ENCODE assay signal across 10 cellular contexts in the genomic region with DNA sequence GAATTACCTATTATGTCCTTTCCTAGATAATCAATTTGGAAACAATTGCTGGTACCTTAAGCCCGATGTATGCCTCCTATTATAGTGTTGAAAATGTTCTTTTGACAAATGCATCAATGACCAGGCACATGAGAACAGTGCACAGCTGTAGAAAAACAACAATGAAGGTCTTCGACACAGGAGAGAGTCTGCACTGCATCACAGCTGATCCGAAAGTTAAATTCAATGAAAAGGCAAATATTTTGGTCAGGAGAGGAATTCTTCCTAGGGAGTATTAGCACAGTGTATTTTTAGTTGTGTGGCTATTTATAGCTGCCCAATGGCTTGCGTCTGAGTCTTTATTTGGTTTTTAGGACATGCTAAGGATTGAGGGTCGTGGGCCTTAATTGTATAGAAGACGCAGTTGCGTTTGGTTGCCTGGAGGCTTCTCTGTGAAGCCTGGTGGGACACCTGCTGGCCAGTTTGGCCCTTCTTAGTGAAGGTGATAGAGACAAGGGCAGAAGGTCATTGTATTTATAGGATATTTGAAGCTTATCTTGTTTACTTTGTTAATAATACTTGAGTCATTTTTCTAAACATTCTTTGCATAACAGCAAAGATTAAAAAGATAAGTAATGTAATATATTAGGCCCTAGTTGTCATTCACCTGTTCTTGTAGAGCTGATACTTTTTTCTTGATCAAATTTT.
DNase-seq lines count a peak whose midpoint lies in the region; ATAC-seq and TF ChIP-seq lines count a peak whose summit lies in the region.
"Had no signal": no experiment of that assay in that cellular context is flagged by ENCODE, and none has a peak within 500 bp of the region (broad histone marks: within the 10 kb centered on the region; RNA-seq: fewer than 3 reads in every experiment).

No MANE protein-coding gene starts in this region.

- H3K79me2 ChIP-seq in PC-3 (ENCODE audit: low read length), result peaks cover 100% of the 10 kb centered on the region

- BruUV-seq in PC-3 (replicated peaks; lab: Mats Ljungman, UMichigan), result no TSS peak

- intact Hi-C loops in PC-3 (cut with micrococcal nuclease), result no loop called here
- intact Hi-C loops in gastrocnemius medialis (cut with DNase I; ENCODE audit: low total_unique reads), result no loop called here

- H3K27ac ChIP-seq in PC-3 (ENCODE audit: low read length) (no peak overlapping the region), gastrocnemius medialis (no peak overlapping the region)
- H3K27ac ChIP-seq: BLaER1 had no signal

- CTCF ChIA-PET in PC-3 (lab: Charles Lee), result interaction anchor here (0.6 kb wide), 1 partner anchor 72 kb away, joined by 4 read pairs; no protein-coding TSS in a partner anchor

- H2AFZ ChIP-seq in PC-3 (ENCODE audit: low read length), result no peak overlapping the region

- H3K4me3 ChIP-seq in PC-3 (ENCODE audit: low read length) (no peak overlapping the region), fibroblast of villous mesenchyme (ENCODE audit: low read depth, low read length) (no peak overlapping the region), gastrocnemius medialis (no peak overlapping the region)
- H3K4me3 ChIP-seq: BLaER1 had no signal

- peak; percentile 47 for DNase-seq in NCI-H82 (lab: John Stamatoyannopoulos, UW)
- DNase-seq in NCI-H82 treated with DMSO at 0.1 percent for 48 hours (lab: John Stamatoyannopoulos, UW; ENCODE audit: unreplicated experiment), result no peak
- peak; percentile 55 for DNase-seq in PC-3
- peak; percentile 26 for DNase-seq in fibroblast of villous mesenchyme (ENCODE audit: low read depth)
- DNase-seq in gastrocnemius medialis, result no peak
- DNase-seq in NK-92 (lab: John Stamatoyannopoulos, UW; ENCODE audit: unreplicated experiment), result no peak
- no peak for DNase-seq in stimulated activated naive CD8-positive, alpha-beta T cell treated with anti-CD3 and anti-CD28 coated beads, Interleukin-15, Interleukin-2, amounts not matched to agents 100 U/mL and 50 U/mL, for 24 hours
- DNase-seq: midbrain had no signal

- H3F3A ChIP-seq in PC-3 (ENCODE audit: low read length, unreplicated experiment), result no peaks in the 10 kb centered on the region

- TF ChIP-seq CTCF in PC-3 (conservative IDR thresholded peaks at IDR 0.05; ENCODE audit: low read depth, low read length) (peak; percentile 77), fibroblast of villous mesenchyme (IDR thresholded peaks at IDR 0.05; ENCODE audit: insufficient read depth, low read depth, low read length) (peak; percentile 47), gastrocnemius medialis (IDR thresholded peaks at IDR 0.05 in 4 of 5, conservative IDR thresholded peaks at IDR 0.05 in 1 of 5) (peak in 4 of 5 experiments; percentile 31 to 61 (median 42))

- POLR2A ChIA-PET in PC-3 (lab: Charles Lee; ENCODE audit: unreplicated experiment), result interaction anchor here (0.6 kb wide), 2 partner anchors 37 to 80 kb away, joined by 3 to 4 read pairs; no protein-coding TSS in a partner anchor

- H3K9me3 ChIP-seq in PC-3 (ENCODE audit: low read length) (0 out of 2 replicates have a peak, but pooled peaks cover 4% of the 10 kb centered on the region), gastrocnemius medialis (no peaks in the 10 kb centered on the region)

- ATAC-seq in PC-3 (peak; percentile 73), gastrocnemius medialis (no peak), HG02610 (IDR thresholded peaks at IDR 0.05; ENCODE audit: unreplicated experiment) (no peak)
- no peak for ATAC-seq in stimulated activated naive CD8-positive, alpha-beta T cell treated with anti-CD3 and anti-CD28 coated beads, Interleukin-15, Interleukin-2, amounts not matched to agents 100 U/mL and 50 U/mL, for 24 hours

- H3K9me2 ChIP-seq in PC-3 (replicated peaks; ENCODE audit: low read length), result no peaks in the 10 kb centered on the region

- H3K36me3 ChIP-seq in PC-3 (ENCODE audit: low read depth, low read length) (no peaks in the 10 kb centered on the region), gastrocnemius medialis (no peaks in the 10 kb centered on the region)

- in situ Hi-C loops in gastrocnemius medialis (cut with MboI; ENCODE audit: low sequenced_read_pairs in 4 of 4), result no loop called here

- no peak for TF ChIP-seq POLR2A in gastrocnemius medialis (IDR thresholded peaks at IDR 0.05)

- peaks cover 60% of the 10 kb centered on the region for H4K20me1 ChIP-seq in PC-3 (ENCODE audit: low read length)

- H3K27me3 ChIP-seq in PC-3 (ENCODE audit: low read length) (no peaks in the 10 kb centered on the region), gastrocnemius medialis (no peaks in the 10 kb centered on the region)
- H3K27me3 ChIP-seq: BLaER1 had no signal

- H3K4me2 ChIP-seq in PC-3 (ENCODE audit: low read length), result no peak overlapping the region
- H3K4me2 ChIP-seq: BLaER1 had no signal

- no peak overlapping the region for H3K9ac ChIP-seq in PC-3 (ENCODE audit: low read length)
- H3K9ac ChIP-seq: BLaER1 had no signal

- H3K4me1 ChIP-seq in PC-3 (ENCODE audit: insufficient read depth, low read length) (peaks cover 17% of the 10 kb centered on the region), gastrocnemius medialis (peaks cover 19 to 30% of the 10 kb centered on the region in 2 donors)
- H3K4me1 ChIP-seq: BLaER1 had no signal

Comparison
In these comparisons a context has a peak if more than half of its experiments do, and no peak if none do; other contexts are left out.
1. DNase-seq: peak in NCI-H82 (single experiment), PC-3 (single experiment) and fibroblast of villous mesenchyme (single experiment); none in NCI-H82 treated with DMSO at 0.1 percent for 48 hours (single experiment), gastrocnemius medialis (0 of 2), NK-92 (single experiment) and stimulated activated naive CD8-positive, alpha-beta T cell treated with anti-CD3 and anti-CD28 coated beads, Interleukin-15, Interleukin-2, amounts not matched to agents 100 U/mL and 50 U/mL, for 24 hours (single experiment).
2. Peak in every context shown above with its lines, with median percentiles within 50 percentile points of each other: CTCF ChIP-seq.